ENCODE assay signal across 9 cellular contexts in genomic region chr15:62549345-62549970, GRCh38.
DNase-seq lines count a peak whose midpoint lies in the region; ATAC-seq and TF ChIP-seq lines count a peak whose summit lies in the region.
"Had no signal": no experiment of that assay in that cellular context is flagged by ENCODE, and none has a peak within 500 bp of the region (broad histone marks: within the 10 kb centered on the region; RNA-seq: fewer than 3 reads in every experiment).

No MANE protein-coding gene starts in this region.

- peak; percentile 72 for TF ChIP-seq CTCF in HFF-Myc (IDR thresholded peaks at IDR 0.05; ENCODE audit: low read depth, low read length, missing control alignments)
- peak; percentile 16 to 45 (median 37) for TF ChIP-seq CTCF in adrenal gland (IDR thresholded peaks at IDR 0.05)
- peak; percentile 51 for TF ChIP-seq CTCF in liver (IDR thresholded peaks at IDR 0.05; ENCODE audit: low read depth, low read length, missing input control)

- no peak for ATAC-seq in effector memory CD8-positive, alpha-beta T cell (replicated peaks)
- ATAC-seq in GM19023 (IDR thresholded peaks at IDR 0.05; ENCODE audit: unreplicated experiment) = no peak

- peaks cover 6% of the 10 kb centered on the region for H3K9me3 Mint-ChIP-seq in activated T-cell treated with anti-CD3 and anti-CD28 coated beads, Interleukin-2, amount 50 U/mL, for 24 hours
- peaks cover 0 to 2% of the 10 kb centered on the region in 2 donors for H3K9me3 Mint-ChIP-seq in effector memory CD8-positive, alpha-beta T cell

- H3K4me3 ChIP-seq in HFF-Myc (replicated peaks; ENCODE audit: low read depth, low read length) = no peak overlapping the region
- no peak overlapping the region for H3K4me3 ChIP-seq in adrenal gland
- no peak overlapping the region for H3K4me3 ChIP-seq in liver (ENCODE audit: low read depth in 1 of 3, low read length in 3 of 3)
- H3K4me3 ChIP-seq: thoracic aorta had no signal

- peaks cover 2% of the 10 kb centered on the region for H3K4me1 Mint-ChIP-seq in activated T-cell treated with anti-CD3 and anti-CD28 coated beads, Interleukin-2, amount 50 U/mL, for 24 hours (ENCODE audit: low read depth)
- H3K4me1 Mint-ChIP-seq in effector memory CD8-positive, alpha-beta T cell (ENCODE audit: low read depth in 2 of 2) = no peaks in the 10 kb centered on the region

- no peak overlapping the region for H3K4me3 Mint-ChIP-seq in activated T-cell treated with anti-CD3 and anti-CD28 coated beads, Interleukin-2, amount 50 U/mL, for 24 hours
- H3K4me3 Mint-ChIP-seq in effector memory CD8-positive, alpha-beta T cell = no peak overlapping the region

- H3K9me3 ChIP-seq in adrenal gland (replicated peaks in 1 of 3) = no peaks in the 10 kb centered on the region
- H3K9me3 ChIP-seq in liver (ENCODE audit: control insufficient read depth in 4 of 4, low read length in 3 of 4) = peaks cover 0 to 3% (median 0%) of the 10 kb centered on the region in 4 donors
- H3K9me3 ChIP-seq: thoracic aorta had no signal

- H3K4me1 ChIP-seq in adrenal gland (replicated peaks in 1 of 2) (peaks cover 0 to 8% of the 10 kb centered on the region in 2 donors), liver (ENCODE audit: control insufficient read depth in 4 of 4, insufficient read depth in 4 of 4, low read length in 3 of 4) (peaks cover 3 to 10% (median 8%) of the 10 kb centered on the region in 4 donors)

- 70 to 86% (median 76%) methylated on average over 5 of the region's 5 CpGs for WGBS in adrenal gland, 4 donors
- WGBS in liver = 80% methylated on average over 5 of the region's 5 CpGs

- peaks cover 18% of the 10 kb centered on the region for H3K27me3 Mint-ChIP-seq in activated T-cell treated with anti-CD3 and anti-CD28 coated beads, Interleukin-2, amount 50 U/mL, for 24 hours
- peaks cover 26 to 29% of the 10 kb centered on the region in 2 donors for H3K27me3 Mint-ChIP-seq in effector memory CD8-positive, alpha-beta T cell

- TF ChIP-seq POLR2A in adrenal gland (IDR thresholded peaks at IDR 0.05) = no peak

- no peak overlapping the region for H3K27ac Mint-ChIP-seq in activated T-cell treated with anti-CD3 and anti-CD28 coated beads, Interleukin-2, amount 50 U/mL, for 24 hours
- H3K27ac Mint-ChIP-seq in effector memory CD8-positive, alpha-beta T cell = no peak overlapping the region

- no peak overlapping the region for H3K9ac ChIP-seq in liver (ENCODE audit: low read depth in 1 of 2, low read length in 2 of 2)

- peak; percentile 62 to 76 for TF ChIP-seq RAD21 in liver (IDR thresholded peaks at IDR 0.05)

- intact Hi-C loops in adrenal gland (cut with DNase I) = no loop called here

- H3K27ac ChIP-seq in adrenal gland (no peak overlapping the region), liver (ENCODE audit: low read depth in 1 of 2, low read length in 2 of 2) (no peak overlapping the region)

- no peaks in the 10 kb centered on the region for H3K27me3 ChIP-seq in adrenal gland
- H3K27me3 ChIP-seq in liver (ENCODE audit: control insufficient read depth in 4 of 4, insufficient read depth in 4 of 4, low read length in 3 of 4) = no peaks in the 10 kb centered on the region

- H3K36me3 Mint-ChIP-seq in activated T-cell treated with anti-CD3 and anti-CD28 coated beads, Interleukin-2, amount 50 U/mL, for 24 hours (ENCODE audit: low read depth) = no peaks in the 10 kb centered on the region
- H3K36me3 Mint-ChIP-seq in effector memory CD8-positive, alpha-beta T cell (ENCODE audit: insufficient read depth) = no peaks in the 10 kb centered on the region

- DNase-seq in D341Med (ENCODE audit: low spot score) (peak; percentile 61), HFF-Myc (ENCODE audit: extremely low read depth, low read depth) (no peak), adrenal gland (peak in 1 of 7 donors; percentile 46)
- no peak for DNase-seq in activated T-cell treated with anti-CD3 and anti-CD28 coated beads, Interleukin-2, amount 50 U/mL, for 24 hours
- no peak for DNase-seq in effector memory CD8-positive, alpha-beta T cell
- DNase-seq in activated CD4-positive, CD25-positive, alpha-beta regulatory T cell treated with anti-CD3 and anti-CD28 coated beads, Interleukin-2, amount 50 U/mL, for 72 hours = no peak

- H3K36me3 ChIP-seq in adrenal gland (replicated peaks in 1 of 2) (no peaks in the 10 kb centered on the region), liver (ENCODE audit: control insufficient read depth in 4 of 4, insufficient read depth in 3 of 4, low read depth in 1 of 4, low read length in 3 of 4) (no peaks in the 10 kb centered on the region)
- H3K36me3 ChIP-seq: thoracic aorta had no signal

TF ChIP-seq in liver, 16 proteins besides CTCF, POLR2A, EP300 and RAD21:
- TF ChIP-seq GABPA (IDR thresholded peaks at IDR 0.05 in 1 of 2, conservative IDR thresholded peaks at IDR 0.05 in 1 of 2) = no peak
TF ChIP-seq in liver: peak in this region for 0.
